Comparison of ENCODE assay signal across 1 cellular context in genomic region chr22:19793161-19793560, GRCh38.
A peak's percentile ranks its signal among the peaks of the same experiment; 100 is the strongest.
TF ChIP-seq lines count a peak whose summit lies in the region.

No MANE protein-coding gene starts in this region.

TF ChIP-seq in K562, 482 proteins besides CTCF, POLR2A, EP300 and RAD21 (continued from another document):
- TF ChIP-seq THRA (IDR thresholded peaks at IDR 0.05) (no peak), ZNF280A (IDR thresholded peaks at IDR 0.05; ENCODE audit: low read depth, partially characterized antibody) (peak; percentile 26)
TF ChIP-seq in K562: peak in this region for 7.
